ENCODE assay signal across 1 cellular context in genomic region chr7:44633254-44634186, GRCh38.
TF ChIP-seq lines count a peak whose summit lies in the region.

No MANE protein-coding gene starts in this region.

TF ChIP-seq in HEK293, 187 proteins besides CTCF, POLR2A, EP300 and RAD21 (continued from another document):
- TF ChIP-seq, protein P1, sequence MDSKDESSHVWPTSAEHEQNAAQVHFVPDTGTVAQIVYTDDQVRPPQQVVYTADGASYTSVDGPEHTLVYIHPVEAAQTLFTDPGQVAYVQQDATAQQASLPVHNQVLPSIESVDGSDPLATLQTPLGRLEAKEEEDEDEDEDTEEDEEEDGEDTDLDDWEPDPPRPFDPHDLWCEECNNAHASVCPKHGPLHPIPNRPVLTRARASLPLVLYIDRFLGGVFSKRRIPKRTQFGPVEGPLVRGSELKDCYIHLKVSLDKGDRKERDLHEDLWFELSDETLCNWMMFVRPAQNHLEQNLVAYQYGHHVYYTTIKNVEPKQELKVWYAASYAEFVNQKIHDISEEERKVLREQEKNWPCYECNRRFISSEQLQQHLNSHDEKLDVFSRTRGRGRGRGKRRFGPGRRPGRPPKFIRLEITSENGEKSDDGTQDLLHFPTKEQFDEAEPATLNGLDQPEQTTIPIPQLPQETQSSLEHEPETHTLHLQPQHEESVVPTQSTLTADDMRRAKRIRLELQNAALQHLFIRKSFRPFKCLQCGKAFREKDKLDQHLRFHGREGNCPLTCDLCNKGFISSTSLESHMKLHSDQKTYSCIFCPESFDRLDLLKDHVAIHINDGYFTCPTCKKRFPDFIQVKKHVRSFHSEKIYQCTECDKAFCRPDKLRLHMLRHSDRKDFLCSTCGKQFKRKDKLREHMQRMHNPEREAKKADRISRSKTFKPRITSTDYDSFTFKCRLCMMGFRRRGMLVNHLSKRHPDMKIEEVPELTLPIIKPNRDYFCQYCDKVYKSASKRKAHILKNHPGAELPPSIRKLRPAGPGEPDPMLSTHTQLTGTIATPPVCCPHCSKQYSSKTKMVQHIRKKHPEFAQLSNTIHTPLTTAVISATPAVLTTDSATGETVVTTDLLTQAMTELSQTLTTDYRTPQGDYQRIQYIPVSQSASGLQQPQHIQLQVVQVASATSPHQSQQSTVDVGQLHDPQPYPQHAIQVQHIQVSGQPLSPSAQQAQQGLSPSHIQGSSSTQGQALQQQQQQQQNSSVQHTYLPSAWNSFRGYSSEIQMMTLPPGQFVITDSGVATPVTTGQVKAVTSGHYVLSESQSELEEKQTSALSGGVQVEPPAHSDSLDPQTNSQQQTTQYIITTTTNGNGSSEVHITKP (tag by site-specific recombination; IDR thresholded peaks at IDR 0.05): peak; percentile 70
- TF ChIP-seq EGR2 (tag by site-specific recombination; IDR thresholded peaks at IDR 0.05; ENCODE audit: low read depth): peak; percentile 53
